18 cellular contexts compared by ENCODE assay signal in the genomic region with DNA sequence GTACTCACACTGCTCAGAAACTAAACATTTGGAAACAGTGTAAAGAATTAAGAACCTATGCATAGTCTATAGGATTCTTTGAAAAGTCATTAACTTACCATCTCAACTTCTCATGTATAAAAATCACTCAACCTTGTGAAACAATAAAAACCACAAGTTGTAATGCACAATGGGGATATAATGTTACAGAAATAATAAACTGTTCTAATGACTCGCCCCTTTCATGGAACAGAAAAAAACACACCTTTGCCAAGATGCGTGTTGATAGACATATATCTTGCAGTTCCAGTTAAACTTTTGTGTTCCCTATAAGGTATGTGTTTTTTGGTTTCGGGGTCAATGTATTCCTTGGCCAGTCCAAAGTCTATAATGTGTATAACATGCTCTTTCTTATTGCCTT. TPM values are rescaled to one million over a fixed set of nuclear protein-coding genes. Genes with fewer than 3 reads are reported as not detected.
DNase-seq lines count a peak whose midpoint lies in the region; ATAC-seq and TF ChIP-seq lines count a peak whose summit lies in the region.
"Had no signal": no experiment of that assay in that cellular context is flagged by ENCODE, and none has a peak within 500 bp of the region (broad histone marks: within the 10 kb centered on the region; RNA-seq: fewer than 3 reads in every experiment).

No MANE protein-coding gene starts in this region.

- no peaks in the 10 kb centered on the region for H3K9me3 ChIP-seq in breast epithelium
- no peaks in the 10 kb centered on the region for H3K9me3 ChIP-seq in PC-3 (ENCODE audit: low read length)
- H3K9me3 ChIP-seq: BLaER1, HAP-1 had no signal

- H3K36me3 ChIP-seq in breast epithelium: no peaks in the 10 kb centered on the region
- no peaks in the 10 kb centered on the region for H3K36me3 ChIP-seq in PC-3 (ENCODE audit: low read depth, low read length)

- no peak overlapping the region for H2AFZ ChIP-seq in PC-3 (ENCODE audit: low read length)

- H4K20me1 ChIP-seq in PC-3 (ENCODE audit: low read length): no peaks in the 10 kb centered on the region
- H4K20me1 ChIP-seq: BLaER1 had no signal

- no peaks in the 10 kb centered on the region for H3F3A ChIP-seq in PC-3 (ENCODE audit: low read length, unreplicated experiment)

- no peaks in the 10 kb centered on the region for H3K9me2 ChIP-seq in PC-3 (replicated peaks; ENCODE audit: low read length)

- BruUV-seq in MCF 10A (replicated peaks; lab: Mats Ljungman, UMichigan): no TSS peak
- no TSS peak for BruUV-seq in PC-3 (replicated peaks; lab: Mats Ljungman, UMichigan)

- H3K4me1 Mint-ChIP-seq in MCF 10A (ENCODE audit: insufficient read depth, unreplicated experiment): peaks cover 7% of the 10 kb centered on the region
- peaks cover 8% of the 10 kb centered on the region for H3K4me1 Mint-ChIP-seq in activated CD8-positive, alpha-beta T cell treated with anti-CD3 and anti-CD28 coated beads for 36 hours (ENCODE audit: low read depth)

- no peaks in the 10 kb centered on the region for H3K79me2 ChIP-seq in PC-3 (ENCODE audit: low read length)

- ATAC-seq in PC-3: peak; percentile 58
- no peak for ATAC-seq in activated CD8-positive, alpha-beta T cell treated with anti-CD3 and anti-CD28 coated beads for 36 hours
- ATAC-seq: CD8-positive, alpha-beta T cell; Panc1; Right ventricle myocardium inferior had no signal

- CTCF ChIA-PET in MCF 10A (lab: Yijun Ruan, JAX) (interaction anchor here (1.7 kb wide), 1 partner anchor 143 kb away, joined by 6 read pairs; a partner anchor contains a TSS), PC-3 (lab: Charles Lee) (no interaction called here)
- CTCF ChIA-PET in activated CD8-positive, alpha-beta T cell treated with anti-CD3 and anti-CD28 coated beads for 36 hours (lab: Charles Lee): no interaction called here

- H3K27ac ChIP-seq in breast epithelium (no peak overlapping the region), PC-3 (ENCODE audit: low read length) (no peak overlapping the region)
- H3K27ac ChIP-seq: BLaER1 had no signal

- no peaks in the 10 kb centered on the region for H3K27me3 ChIP-seq in breast epithelium
- no peaks in the 10 kb centered on the region for H3K27me3 ChIP-seq in PC-3 (ENCODE audit: low read length)
- H3K27me3 ChIP-seq: BLaER1 had no signal

- TF ChIP-seq POLR2A in breast epithelium (IDR thresholded peaks at IDR 0.05): no peak

- no peaks in the 10 kb centered on the region for H3K27me3 Mint-ChIP-seq in MCF 10A (ENCODE audit: insufficient read depth, unreplicated experiment)
- no peaks in the 10 kb centered on the region for H3K27me3 Mint-ChIP-seq in activated CD8-positive, alpha-beta T cell treated with anti-CD3 and anti-CD28 coated beads for 36 hours

- H3K36me3 Mint-ChIP-seq in MCF 10A (ENCODE audit: insufficient read depth, unreplicated experiment): peaks cover 34% of the 10 kb centered on the region
- H3K36me3 Mint-ChIP-seq in activated CD8-positive, alpha-beta T cell treated with anti-CD3 and anti-CD28 coated beads for 36 hours (ENCODE audit: low read depth): peaks cover 14% of the 10 kb centered on the region

- no peak for TF ChIP-seq CTCF in MCF 10A (IDR thresholded peaks at IDR 0.05; ENCODE audit: unreplicated experiment)
- no peak for TF ChIP-seq CTCF in breast epithelium (IDR thresholded peaks at IDR 0.05)
- no peak for TF ChIP-seq CTCF in PC-3 (conservative IDR thresholded peaks at IDR 0.05; ENCODE audit: low read depth, low read length)
- TF ChIP-seq CTCF in activated CD8-positive, alpha-beta T cell treated with anti-CD3 and anti-CD28 coated beads for 36 hours (IDR thresholded peaks at IDR 0.05): no peak

- no peak overlapping the region for H3K4me2 ChIP-seq in PC-3 (ENCODE audit: low read length)
- H3K4me2 ChIP-seq: BLaER1 had no signal

- H3K9me3 Mint-ChIP-seq in MCF 10A (ENCODE audit: unreplicated experiment): no peaks in the 10 kb centered on the region
- H3K9me3 Mint-ChIP-seq in activated CD8-positive, alpha-beta T cell treated with anti-CD3 and anti-CD28 coated beads for 36 hours: no peaks in the 10 kb centered on the region
- H3K9me3 Mint-ChIP-seq: CD8-positive, alpha-beta T cell had no signal

- H3K4me3 ChIP-seq in breast epithelium: no peak overlapping the region
- no peak overlapping the region for H3K4me3 ChIP-seq in PC-3 (ENCODE audit: low read length)
- H3K4me3 ChIP-seq: BLaER1, HAP-1 had no signal

- POLR2A ChIA-PET in MCF 10A (lab: Yijun Ruan, JAX) (no interaction called here), PC-3 (lab: Charles Lee; ENCODE audit: unreplicated experiment) (interaction anchor here (0.6 kb wide), 2 partner anchors 11 to 103 kb away, joined by 3 to 5 read pairs; no protein-coding TSS in a partner anchor)
- POLR2A ChIA-PET in activated CD8-positive, alpha-beta T cell treated with anti-CD3 and anti-CD28 coated beads for 36 hours (lab: Charles Lee): no interaction called here

- intact Hi-C loops in MCF 10A (cut with micrococcal nuclease): no loop called here
- intact Hi-C loops in breast epithelium (cut with DNase I; ENCODE audit: low total_unique reads): no loop called here
- intact Hi-C loops in PC-3 (cut with micrococcal nuclease): loop anchor here (5.0 kb wide), 1 partner anchor 34 kb away; no protein-coding TSS in a partner anchor
- intact Hi-C loops in activated CD8-positive, alpha-beta T cell treated with anti-CD3 and anti-CD28 coated beads for 36 hours (cut with micrococcal nuclease): no loop called here

- H3K4me3 Mint-ChIP-seq in MCF 10A (ENCODE audit: unreplicated experiment): no peak overlapping the region
- H3K4me3 Mint-ChIP-seq in activated CD8-positive, alpha-beta T cell treated with anti-CD3 and anti-CD28 coated beads for 36 hours: no peak overlapping the region
- H3K4me3 Mint-ChIP-seq: CD8-positive, alpha-beta T cell had no signal

- peak overlapping the region; percentile 11 for H3K27ac Mint-ChIP-seq in MCF 10A (ENCODE audit: low read depth, unreplicated experiment)
- H3K27ac Mint-ChIP-seq in activated CD8-positive, alpha-beta T cell treated with anti-CD3 and anti-CD28 coated beads for 36 hours: no peak overlapping the region
- H3K27ac Mint-ChIP-seq: CD8-positive, alpha-beta T cell had no signal

- H3K4me1 ChIP-seq in breast epithelium (no peaks in the 10 kb centered on the region), PC-3 (ENCODE audit: insufficient read depth, low read length) (peaks cover 11% of the 10 kb centered on the region; the same call in 1 of the 2 replicates)

- no peak overlapping the region for H3K9ac ChIP-seq in PC-3 (ENCODE audit: low read length)
- H3K9ac ChIP-seq: BLaER1 had no signal

- peak; percentile 38 for DNase-seq in MCF 10A (ENCODE audit: unreplicated experiment)
- DNase-seq in breast epithelium (ENCODE audit: low spot score in 2 of 2): no peak
- DNase-seq in PC-3: peak; percentile 33
- peak; percentile 27 for DNase-seq in fibroblast of peridontal ligament (ENCODE audit: extremely low read depth)
- DNase-seq in activated CD8-positive, alpha-beta T cell treated with anti-CD3 and anti-CD28 coated beads for 36 hours: no peak
- no peak for DNase-seq in effector CD8-positive, alpha-beta T cell (lab: John Stamatoyannopoulos, UW)
- DNase-seq in NCI-H1930 (lab: John Stamatoyannopoulos, UW): no peak
- DNase-seq: CD8-positive, alpha-beta T cell; DMS79; KG1; MM.1S; NCI-H1105; NCI-H187; NCI-H524 had no signal

RNA-seq across cellular contexts. Expression of a gene that starts 50.8 kb away (rescaled TPM):
- total RNA-seq in MCF 10A (2022) (874 and 1,247 TPM in 2 replicates), breast epithelium (100 to 1,000 TPM; 239 to 331 (median 312) TPM), PC-3 (2014; rRNA removed) (410 and 450 TPM in 2 replicates)
- total RNA-seq in activated CD8-positive, alpha-beta T cell treated with anti-CD3 and anti-CD28 coated beads for 36 hours: 100 to 1,000 TPM; 223 to 227 TPM

Comparison
In these comparisons a context has a peak if more than half of its experiments do, and no peak if none do; other contexts are left out.
1. DNase-seq: peak in MCF 10A (single experiment), PC-3 (single experiment) and fibroblast of peridontal ligament (single experiment); none in breast epithelium (0 of 2), activated CD8-positive, alpha-beta T cell treated with anti-CD3 and anti-CD28 coated beads for 36 hours (single experiment), effector CD8-positive, alpha-beta T cell (single experiment) and NCI-H1930 (0 of 2).